Comparison of ENCODE assay signal across 8 cellular contexts in genomic region chr1:94863297-94863911, GRCh38. TPM values are rescaled to one million over a fixed set of nuclear protein-coding genes. Genes with fewer than 3 reads are reported as not detected.
DNase-seq lines count a peak whose midpoint lies in the region; ATAC-seq, FAIRE-seq and TF ChIP-seq lines count a peak whose summit lies in the region.

No MANE protein-coding gene starts in this region.

- H3K27me3 ChIP-seq in HUES64 (ENCODE audit: insufficient read depth, low read length): no peaks in the 10 kb centered on the region

- H3K36me3 ChIP-seq in HUES64 (ENCODE audit: insufficient read depth, low read length): no peaks in the 10 kb centered on the region
- H3K36me3 ChIP-seq in kidney (ENCODE audit: control insufficient read depth in 1 of 2, insufficient read depth in 2 of 2, low read length in 2 of 2): no peaks in the 10 kb centered on the region

- DNase-seq in kidney (no peak), stromal cell of bone marrow (ENCODE audit: low read depth) (peak; percentile 74), NCI-H345 treated with DMSO at 0.1 percent for 48 hours (lab: John Stamatoyannopoulos, UW; ENCODE audit: unreplicated experiment) (no peak)
- no peak for DNase-seq in stimulated activated naive CD8-positive, alpha-beta T cell treated with anti-CD3 and anti-CD28 coated beads, Interleukin-15, amount 100 ng/mL, for 72 hours
- DNase-seq in activated T-helper 1 cell treated with anti-CD3 and anti-CD28 coated beads, Interleukin-12 subunit alpha, Interleukin-12 subunit beta, Interleukin-2, Interleukin-4 antibody, amounts not matched to agents 30 ng/mL and 10 ng/mL and 1 ng/mL, durations not matched to agents 14 hours and 24 hours and 36 hours (ENCODE audit: low spot score): no peak

- H3K27ac Mint-ChIP-seq in brain: peak overlapping the region; percentile 69 to 99 (median 92)
- H3K27ac Mint-ChIP-seq in stimulated activated naive CD8-positive, alpha-beta T cell treated with anti-CD3 and anti-CD28 coated beads, Interleukin-15, amount 100 ng/mL, for 72 hours: no peak overlapping the region
- no peak overlapping the region for H3K27ac Mint-ChIP-seq in activated T-helper 1 cell treated with anti-CD3 and anti-CD28 coated beads, Interleukin-12 subunit alpha, Interleukin-12 subunit beta, Interleukin-2, Interleukin-4 antibody, amounts not matched to agents 30 ng/mL and 10 ng/mL and 1 ng/mL, durations not matched to agents 14 hours and 24 hours and 36 hours

- H3K4me3 ChIP-seq in HUES64 (ENCODE audit: low read length): no peak overlapping the region
- H3K4me3 ChIP-seq in kidney (ENCODE audit: low read length in 2 of 2): peak overlapping the region; percentile 0 to 20

- peaks cover 49% of the 10 kb centered on the region for H3K4me1 ChIP-seq in HUES64 (ENCODE audit: insufficient read depth, low read length)
- peaks cover 32 to 51% of the 10 kb centered on the region in 2 donors for H3K4me1 ChIP-seq in kidney (ENCODE audit: control insufficient read depth in 1 of 2, insufficient read depth in 1 of 2, low read depth in 1 of 2, low read length in 2 of 2)

- H3K27ac ChIP-seq in HUES64 (ENCODE audit: low read depth, low read length) (0 out of 2 replicates have a peak overlapping the region, but pooled peaks have one; percentile 42), kidney (ENCODE audit: low read depth in 2 of 2, low read length in 2 of 2) (peak overlapping the region; percentile 92 to 98)

- H3K4me1 Mint-ChIP-seq in brain: peaks cover 84% of the 10 kb centered on the region
- H3K4me1 Mint-ChIP-seq in stimulated activated naive CD8-positive, alpha-beta T cell treated with anti-CD3 and anti-CD28 coated beads, Interleukin-15, amount 100 ng/mL, for 72 hours: no peaks in the 10 kb centered on the region
- no peaks in the 10 kb centered on the region for H3K4me1 Mint-ChIP-seq in activated T-helper 1 cell treated with anti-CD3 and anti-CD28 coated beads, Interleukin-12 subunit alpha, Interleukin-12 subunit beta, Interleukin-2, Interleukin-4 antibody, amounts not matched to agents 30 ng/mL and 10 ng/mL and 1 ng/mL, durations not matched to agents 14 hours and 24 hours and 36 hours (ENCODE audit: low read depth)

- intact Hi-C loops in kidney (cut with DNase I): loop anchor here (10.0 kb wide), 1 partner anchor 61 kb away; the partner anchor contains the start of gene CNN3
- intact Hi-C loops in activated T-helper 1 cell treated with anti-CD3 and anti-CD28 coated beads, Interleukin-12 subunit alpha, Interleukin-12 subunit beta, Interleukin-2, Interleukin-4 antibody, amounts not matched to agents 30 ng/mL and 10 ng/mL and 1 ng/mL, durations not matched to agents 14 hours and 24 hours and 36 hours (cut with micrococcal nuclease): no loop called here

- TF ChIP-seq CTCF in brain (conservative IDR thresholded peaks at IDR 0.05) (no peak), kidney (IDR thresholded peaks at IDR 0.05; ENCODE audit: borderline replicate concordance, extremely low read depth, insufficient read depth) (no peak)

- H3K9me3 ChIP-seq in HUES64 (ENCODE audit: insufficient read depth, low read depth, low read length): no peaks in the 10 kb centered on the region
- H3K9me3 ChIP-seq in kidney (ENCODE audit: control insufficient read depth in 1 of 2, low read length in 2 of 2): no peaks in the 10 kb centered on the region

- H3K9me3 Mint-ChIP-seq in brain: no peaks in the 10 kb centered on the region
- no peaks in the 10 kb centered on the region for H3K9me3 Mint-ChIP-seq in stimulated activated naive CD8-positive, alpha-beta T cell treated with anti-CD3 and anti-CD28 coated beads, Interleukin-15, amount 100 ng/mL, for 72 hours
- H3K9me3 Mint-ChIP-seq in activated T-helper 1 cell treated with anti-CD3 and anti-CD28 coated beads, Interleukin-12 subunit alpha, Interleukin-12 subunit beta, Interleukin-2, Interleukin-4 antibody, amounts not matched to agents 30 ng/mL and 10 ng/mL and 1 ng/mL, durations not matched to agents 14 hours and 24 hours and 36 hours: no peaks in the 10 kb centered on the region

- FAIRE-seq in kidney (lab: Jason Lieb, UNC): peak; percentile 47

- H3K27me3 Mint-ChIP-seq in brain: no peaks in the 10 kb centered on the region
- H3K27me3 Mint-ChIP-seq in stimulated activated naive CD8-positive, alpha-beta T cell treated with anti-CD3 and anti-CD28 coated beads, Interleukin-15, amount 100 ng/mL, for 72 hours: no peaks in the 10 kb centered on the region
- H3K27me3 Mint-ChIP-seq in activated T-helper 1 cell treated with anti-CD3 and anti-CD28 coated beads, Interleukin-12 subunit alpha, Interleukin-12 subunit beta, Interleukin-2, Interleukin-4 antibody, amounts not matched to agents 30 ng/mL and 10 ng/mL and 1 ng/mL, durations not matched to agents 14 hours and 24 hours and 36 hours (ENCODE audit: insufficient read depth): peaks cover 18% of the 10 kb centered on the region

- H3K9ac ChIP-seq in HUES64 (ENCODE audit: low read depth, low read length) (peak overlapping the region; percentile 11; the same call in 1 of the 2 replicates), kidney (ENCODE audit: low read length in 2 of 2) (peak overlapping the region; percentile 51 to 72)

- H3K4me3 Mint-ChIP-seq in brain: peak overlapping the region; percentile 10 to 75 (median 41)
- no peak overlapping the region for H3K4me3 Mint-ChIP-seq in stimulated activated naive CD8-positive, alpha-beta T cell treated with anti-CD3 and anti-CD28 coated beads, Interleukin-15, amount 100 ng/mL, for 72 hours
- H3K4me3 Mint-ChIP-seq in activated T-helper 1 cell treated with anti-CD3 and anti-CD28 coated beads, Interleukin-12 subunit alpha, Interleukin-12 subunit beta, Interleukin-2, Interleukin-4 antibody, amounts not matched to agents 30 ng/mL and 10 ng/mL and 1 ng/mL, durations not matched to agents 14 hours and 24 hours and 36 hours: no peak overlapping the region

- 85% methylated on average over 1 of the region's 2 CpGs for WGBS in HUES64

- no peak for ATAC-seq in GM21825 (IDR thresholded peaks at IDR 0.05; ENCODE audit: unreplicated experiment)
- ATAC-seq in stimulated activated naive CD8-positive, alpha-beta T cell treated with anti-CD3 and anti-CD28 coated beads, Interleukin-15, amount 100 ng/mL, for 72 hours: no peak

- no peaks in the 10 kb centered on the region for H3K36me3 Mint-ChIP-seq in brain
- no peaks in the 10 kb centered on the region for H3K36me3 Mint-ChIP-seq in activated T-helper 1 cell treated with anti-CD3 and anti-CD28 coated beads, Interleukin-12 subunit alpha, Interleukin-12 subunit beta, Interleukin-2, Interleukin-4 antibody, amounts not matched to agents 30 ng/mL and 10 ng/mL and 1 ng/mL, durations not matched to agents 14 hours and 24 hours and 36 hours (ENCODE audit: low read depth)

RNA-seq across cellular contexts. Expression of gene SLC44A3, which starts 43.2 kb away (rescaled TPM):
- polyA plus RNA-seq in HUES64 (2013, experiment 1 of 2): 1.0 TPM
- polyA plus RNA-seq in HUES64 (2013, experiment 2 of 2): 2.0 TPM
- 3.9 TPM for polyA plus RNA-seq in brain (ENCODE audit: insufficient read depth, low read depth, low replicate concordance)
- total RNA-seq in kidney: 49.6 TPM
- 35.2 TPM for polyA plus RNA-seq in kidney (ENCODE audit: insufficient read depth, low read depth, low replicate concordance)
- total RNA-seq in activated T-helper 1 cell treated with anti-CD3 and anti-CD28 coated beads, Interleukin-12 subunit alpha, Interleukin-12 subunit beta, Interleukin-2, Interleukin-4 antibody, amounts not matched to agents 30 ng/mL and 10 ng/mL and 1 ng/mL, durations not matched to agents 14 hours and 24 hours and 36 hours: not detected in 2 replicates

Comparison
In these comparisons a context has a peak if more than half of its experiments do, and no peak if none do; other contexts are left out.
1. H3K27ac Mint-ChIP-seq: peak in brain (5 of 5); none in stimulated activated naive CD8-positive, alpha-beta T cell treated with anti-CD3 and anti-CD28 coated beads, Interleukin-15, amount 100 ng/mL, for 72 hours (0 of 2) and activated T-helper 1 cell treated with anti-CD3 and anti-CD28 coated beads, Interleukin-12 subunit alpha, Interleukin-12 subunit beta, Interleukin-2, Interleukin-4 antibody, amounts not matched to agents 30 ng/mL and 10 ng/mL and 1 ng/mL, durations not matched to agents 14 hours and 24 hours and 36 hours (single experiment).
2. H3K4me3 Mint-ChIP-seq: peak in brain (5 of 5); none in stimulated activated naive CD8-positive, alpha-beta T cell treated with anti-CD3 and anti-CD28 coated beads, Interleukin-15, amount 100 ng/mL, for 72 hours (0 of 2) and activated T-helper 1 cell treated with anti-CD3 and anti-CD28 coated beads, Interleukin-12 subunit alpha, Interleukin-12 subunit beta, Interleukin-2, Interleukin-4 antibody, amounts not matched to agents 30 ng/mL and 10 ng/mL and 1 ng/mL, durations not matched to agents 14 hours and 24 hours and 36 hours (single experiment).
3. RNA of gene SLC44A3, which starts 43.2 kb away (total RNA-seq): 49.6 TPM in kidney (single experiment); not detected in activated T-helper 1 cell treated with anti-CD3 and anti-CD28 coated beads, Interleukin-12 subunit alpha, Interleukin-12 subunit beta, Interleukin-2, Interleukin-4 antibody, amounts not matched to agents 30 ng/mL and 10 ng/mL and 1 ng/mL, durations not matched to agents 14 hours and 24 hours and 36 hours; every median in the first group is over 10 times any median in the second.